24 cellular contexts compared by ENCODE assay signal in the genomic region with DNA sequence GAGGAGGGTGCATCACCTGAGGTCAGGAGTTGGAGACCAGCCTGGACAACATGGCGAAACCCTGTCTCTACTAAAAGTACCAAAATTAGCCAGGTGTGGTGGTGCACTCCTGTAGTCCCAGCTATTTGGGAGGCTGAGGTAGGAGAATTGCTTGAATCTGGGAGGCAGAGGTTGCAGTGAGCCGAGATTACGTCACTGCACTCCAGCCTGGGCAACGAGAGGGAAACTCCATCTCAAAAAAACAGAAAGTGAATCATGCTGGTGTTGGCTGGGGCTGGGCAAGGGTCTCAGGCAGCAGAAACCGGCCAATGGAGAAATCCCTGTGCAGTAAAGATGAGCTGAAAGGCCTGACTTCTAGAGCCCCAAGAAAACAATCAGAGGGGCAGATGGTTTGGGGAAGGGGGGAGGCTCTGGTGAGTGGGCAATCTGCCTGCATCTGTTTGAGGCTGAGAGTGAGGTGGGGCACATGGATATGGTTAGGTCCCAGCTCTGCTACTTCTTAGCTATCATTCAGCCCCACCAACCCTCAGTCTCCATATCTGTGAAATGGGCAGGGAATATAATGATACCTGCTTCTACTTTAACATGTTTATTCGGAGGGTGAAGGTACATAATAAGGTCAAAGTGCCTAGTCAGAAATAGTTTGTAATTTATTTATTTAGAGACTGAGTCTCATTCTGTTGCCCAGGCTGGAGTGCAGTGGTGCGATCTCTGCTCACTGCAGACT. TPM values are rescaled to one million over a fixed set of nuclear protein-coding genes. Genes with fewer than 3 reads are reported as not detected.
"Had no signal": no experiment of that assay in that cellular context is flagged by ENCODE, and none has a peak within 500 bp of the region (broad histone marks: within the 10 kb centered on the region; RNA-seq: fewer than 3 reads in every experiment).

No MANE protein-coding gene starts in this region.

- H3K4me3 Mint-ChIP-seq: activated CD4-positive, alpha-beta T cell treated with anti-CD3 and anti-CD28 coated beads, Interleukin-2, amount 10 ng/mL, durations not matched to agents 24 days and 14 days; activated CD8-positive, alpha-beta memory T cell treated with anti-CD3 and anti-CD28 coated beads, Interleukin-2, amount 10 ng/mL, durations not matched to agents 7 days and 5 days; activated naive CD4-positive, alpha-beta T cell treated with anti-CD3 and anti-CD28 coated beads, Interleukin-2, amount 50 U/mL, for 24 hours; activated T-cell treated with anti-CD3 and anti-CD28 coated beads, Interleukin-2, amount 50 U/mL, for 24 hours; activated T-helper 1 cell treated with anti-CD3 and anti-CD28 coated beads, Interleukin-12 subunit alpha, Interleukin-12 subunit beta, Interleukin-2, Interleukin-4 antibody, amounts not matched to agents 30 ng/mL and 10 ng/mL and 1 ng/mL, durations not matched to agents 14 hours and 24 hours and 36 hours; T-helper 17 cell; WTC11 had no signal

- H3K4me1 Mint-ChIP-seq: activated CD4-positive, alpha-beta T cell treated with anti-CD3 and anti-CD28 coated beads, Interleukin-2, amount 10 ng/mL, durations not matched to agents 24 days and 14 days; activated CD8-positive, alpha-beta memory T cell treated with anti-CD3 and anti-CD28 coated beads, Interleukin-2, amount 10 ng/mL, durations not matched to agents 7 days and 5 days; activated naive CD4-positive, alpha-beta T cell treated with anti-CD3 and anti-CD28 coated beads, Interleukin-2, amount 50 U/mL, for 24 hours; T-helper 17 cell had no signal

- DNase-seq: activated CD4-positive, alpha-beta T cell treated with anti-CD3 and anti-CD28 coated beads for 1 hour; activated CD4-positive, alpha-beta T cell treated with anti-CD3 and anti-CD28 coated beads, Interleukin-2, amount 10 ng/mL, durations not matched to agents 24 days and 14 days; activated CD4-positive, alpha-beta T cell treated with anti-CD3 and anti-CD28 coated beads, Interleukin-2, amount 50 U/mL, for 48 hours; activated CD8-positive, alpha-beta memory T cell treated with anti-CD3 and anti-CD28 coated beads, Interleukin-2, amount 10 ng/mL, durations not matched to agents 7 days and 5 days; activated effector memory CD4-positive, alpha-beta T cell treated with Interleukin-2 at 50 U/mL for 16 hours; activated naive CD4-positive, alpha-beta T cell; activated T-cell treated with anti-CD3 and anti-CD28 coated beads, Interleukin-2, amount 50 U/mL, for 24 hours; amygdala; brain microvascular endothelial cell; NCI-H1092; NCI-H1417; NCI-H1930; NCI-H345; NCI-H510A; NCI-H748 treated with DMSO at 0.1 percent for 48 hours; SIG-M5; T-helper 17 cell; T-helper 9 cell had no signal

- ATAC-seq: activated CD8-positive, alpha-beta memory T cell treated with anti-CD3 and anti-CD28 coated beads, Interleukin-2, amount 10 ng/mL, durations not matched to agents 7 days and 5 days; T-helper 17 cell; WTC11 had no signal

- H3K9me3 Mint-ChIP-seq: activated CD4-positive, alpha-beta T cell treated with anti-CD3 and anti-CD28 coated beads, Interleukin-2, amount 10 ng/mL, durations not matched to agents 24 days and 14 days; activated naive CD4-positive, alpha-beta T cell treated with anti-CD3 and anti-CD28 coated beads, Interleukin-2, amount 50 U/mL, for 24 hours; activated T-cell treated with anti-CD3 and anti-CD28 coated beads, Interleukin-2, amount 50 U/mL, for 24 hours; activated T-helper 1 cell treated with anti-CD3 and anti-CD28 coated beads, Interleukin-12 subunit alpha, Interleukin-12 subunit beta, Interleukin-2, Interleukin-4 antibody, amounts not matched to agents 30 ng/mL and 10 ng/mL and 1 ng/mL, durations not matched to agents 14 hours and 24 hours and 36 hours; WTC11 had no signal

- H3K27ac Mint-ChIP-seq: activated CD4-positive, alpha-beta T cell treated with anti-CD3 and anti-CD28 coated beads, Interleukin-2, amount 10 ng/mL, durations not matched to agents 24 days and 14 days; activated CD8-positive, alpha-beta memory T cell treated with anti-CD3 and anti-CD28 coated beads, Interleukin-2, amount 10 ng/mL, durations not matched to agents 7 days and 5 days; activated naive CD4-positive, alpha-beta T cell treated with anti-CD3 and anti-CD28 coated beads, Interleukin-2, amount 50 U/mL, for 24 hours; activated T-cell treated with anti-CD3 and anti-CD28 coated beads, Interleukin-2, amount 50 U/mL, for 24 hours; activated T-helper 1 cell treated with anti-CD3 and anti-CD28 coated beads, Interleukin-12 subunit alpha, Interleukin-12 subunit beta, Interleukin-2, Interleukin-4 antibody, amounts not matched to agents 30 ng/mL and 10 ng/mL and 1 ng/mL, durations not matched to agents 14 hours and 24 hours and 36 hours; T-helper 17 cell; WTC11 had no signal

- H3K36me3 Mint-ChIP-seq: activated CD8-positive, alpha-beta memory T cell treated with anti-CD3 and anti-CD28 coated beads, Interleukin-2, amount 10 ng/mL, durations not matched to agents 7 days and 5 days; activated naive CD4-positive, alpha-beta T cell treated with anti-CD3 and anti-CD28 coated beads, Interleukin-2, amount 50 U/mL, for 24 hours; WTC11 had no signal

RNA-seq across cellular contexts. Expression of a gene that starts 47.7 kb away (rescaled TPM):
- total RNA-seq: activated T-helper 1 cell treated with anti-CD3 and anti-CD28 coated beads, Interleukin-12 subunit alpha, Interleukin-12 subunit beta, Interleukin-2, Interleukin-4 antibody, amounts not matched to agents 30 ng/mL and 10 ng/mL and 1 ng/mL, durations not matched to agents 14 hours and 24 hours and 36 hours; MCF 10A; OCI-LY7; RPMI7951; T-helper 17 cell had no signal
